Comparison of ENCODE assay signal across 8 cellular contexts in genomic region chr2:54331095-54331835, GRCh38.
A peak's percentile ranks its signal among the peaks of the same experiment; 100 is the strongest.
DNase-seq lines count a peak whose midpoint lies in the region; ATAC-seq and TF ChIP-seq lines count a peak whose summit lies in the region.

No MANE protein-coding gene starts in this region.

- no peak for ATAC-seq in naive thymus-derived CD8-positive, alpha-beta T cell

- peaks cover 0 to 5% (median 0%) of the 10 kb centered on the region in 3 donors for H3K36me3 Mint-ChIP-seq in naive thymus-derived CD8-positive, alpha-beta T cell

- H3K9me3 Mint-ChIP-seq in naive thymus-derived CD8-positive, alpha-beta T cell = peaks cover 0 to 4% (median 0%) of the 10 kb centered on the region in 9 donors

- H3K27ac Mint-ChIP-seq in naive thymus-derived CD8-positive, alpha-beta T cell = peak overlapping the region in 8 of 10 donors; percentile 65 to 94 (median 90)

- peak overlapping the region; percentile 83 to 96 (median 91) for H3K4me3 Mint-ChIP-seq in naive thymus-derived CD8-positive, alpha-beta T cell

- peaks cover 7 to 25% (median 15%) of the 10 kb centered on the region in 5 donors for H3K27me3 Mint-ChIP-seq in naive thymus-derived CD8-positive, alpha-beta T cell

- H3K4me3 ChIP-seq in NB4 (ENCODE audit: low read depth, low read length) = peak overlapping the region; percentile 54

- POLR2A ChIA-PET in naive thymus-derived CD8-positive, alpha-beta T cell (lab: Charles Lee) = no interaction called here

- peak overlapping the region; percentile 98 for H3K27ac ChIP-seq in cingulate gyrus (ENCODE audit: low read depth, low read length)

- DNase-seq in DMS79 treated with DMSO at 0.1 percent for 48 hours (lab: John Stamatoyannopoulos, UW) (peak; percentile 37), DMS79 (lab: John Stamatoyannopoulos, UW) (no peak), NB4 (ENCODE audit: low read depth) (no peak), NCI-H2029 treated with DMSO at 0.1 percent for 48 hours (lab: John Stamatoyannopoulos, UW) (no peak), hepatic stellate cell (ENCODE audit: low spot score) (no peak)
- DNase-seq in naive thymus-derived CD8-positive, alpha-beta T cell = peak in 1 of 10 donors; percentile 6
- no peak for DNase-seq in activated CD4-positive, alpha-beta T cell treated with anti-CD3 and anti-CD28 coated beads for 48 hours

- no peak for TF ChIP-seq CTCF in NB4 (IDR thresholded peaks at IDR 0.05; ENCODE audit: low read depth, low read length)

- H3K4me1 Mint-ChIP-seq in naive thymus-derived CD8-positive, alpha-beta T cell = peaks cover 3 to 15% (median 13%) of the 10 kb centered on the region in 4 donors

- TF ChIP-seq POLR2A in NB4 (IDR thresholded peaks at IDR 0.05; ENCODE audit: extremely low read depth, insufficient read length) = no peak
